ENCODE assay signal across 24 cellular contexts in the genomic region with DNA sequence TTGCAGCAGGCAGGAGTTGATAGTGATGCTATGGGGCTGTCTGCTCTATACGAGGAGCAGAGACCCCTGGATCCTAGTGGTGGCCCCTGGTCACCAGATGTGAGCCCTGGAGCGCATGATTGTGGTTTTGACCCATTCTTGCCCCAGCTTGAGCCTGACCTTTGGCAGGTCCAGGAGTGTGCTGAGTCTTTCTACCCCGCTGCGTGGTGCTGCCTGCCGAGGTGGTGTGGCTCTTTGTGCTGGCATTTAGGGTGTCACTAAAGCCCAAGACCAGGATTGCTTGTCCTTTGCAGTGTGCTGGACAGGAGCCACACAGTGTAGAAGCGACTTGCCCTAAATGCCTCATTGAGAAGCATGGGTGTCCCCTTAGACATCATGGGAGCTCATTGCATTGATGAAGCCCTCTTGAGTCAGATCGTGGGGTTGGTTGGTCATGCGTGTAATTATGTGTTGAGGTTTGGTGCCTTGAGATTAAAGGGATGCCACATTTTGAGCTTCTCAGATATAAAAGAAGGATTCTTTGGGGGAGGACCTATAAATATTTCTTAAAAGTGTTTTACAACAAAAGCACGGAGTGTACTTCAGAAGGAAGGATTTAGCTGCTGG.
"Had no signal": no experiment of that assay in that cellular context is flagged by ENCODE, and none has a peak within 500 bp of the region (broad histone marks: within the 10 kb centered on the region; RNA-seq: fewer than 3 reads in every experiment).

No MANE protein-coding gene starts in this region.

- FAIRE-seq: endometrium, islet of Langerhans, pancreas, urothelium cell line had no signal

- H3K27ac ChIP-seq: breast epithelium, epithelial cell of prostate, esophagus squamous epithelium, pancreas, psoas muscle, right atrium auricular region, transverse colon had no signal

- H3K9me3 ChIP-seq: breast epithelium, esophagus squamous epithelium, mucosa of descending colon, pancreas, psoas muscle, right atrium auricular region, transverse colon had no signal

- H3K4me3 ChIP-seq: breast epithelium, esophagus squamous epithelium, mucosa of descending colon, pancreas, psoas muscle, right atrium auricular region, transverse colon had no signal

- H3K4me1 ChIP-seq: breast epithelium, pancreas had no signal

- H3K36me3 ChIP-seq: breast epithelium, esophagus squamous epithelium, pancreas, right atrium auricular region, transverse colon had no signal

- H3K27me3 ChIP-seq: breast epithelium, esophagus squamous epithelium, pancreas, right atrium auricular region, transverse colon had no signal

- ATAC-seq: activated T-cell treated with anti-CD3 and anti-CD28 coated beads, Interleukin-2, amount 50 U/mL, for 72 hours; left cardiac atrium; left ventricle myocardium superior; psoas muscle; T-cell had no signal

- DNase-seq: activated CD4-positive, alpha-beta T cell treated with anti-CD3 and anti-CD28 coated beads for 4 hours; activated CD4-positive, alpha-beta T cell treated with anti-CD3 and anti-CD28 coated beads, Interleukin-2, amount 50 U/mL, for 4 hours; activated naive CD4-positive, alpha-beta T cell treated with anti-CD3 and anti-CD28 coated beads for 36 hours; activated naive CD8-positive, alpha-beta T cell treated with anti-CD3 and anti-CD28 coated beads for 36 hours; activated T-cell treated with anti-CD3 and anti-CD28 coated beads for 4 hours; activated T-cell treated with anti-CD3 and anti-CD28 coated beads, Interleukin-2, amount 50 U/mL, for 72 hours; effector CD4-positive, alpha-beta T cell; esophagus squamous epithelium; foreskin melanocyte; glutamatergic neuron; left cardiac atrium; left ventricle myocardium superior; mucosa of descending colon; pancreas; psoas muscle; stimulated activated naive CD4-positive, alpha-beta T cell; T-cell; transverse colon had no signal
